19 cellular contexts compared by ENCODE assay signal in genomic region chr2:84373391-84373790, GRCh38.
"Had no signal": no experiment of that assay in that cellular context is flagged by ENCODE, and none has a peak within 500 bp of the region (broad histone marks: within the 10 kb centered on the region; RNA-seq: fewer than 3 reads in every experiment).

No MANE protein-coding gene starts in this region.

- H3K4me1 Mint-ChIP-seq: activated naive CD4-positive, alpha-beta T cell treated with anti-CD3 and anti-CD28 coated beads, Interleukin-2, amount 10 ng/mL, durations not matched to agents 7 days and 5 days; activated naive CD8-positive, alpha-beta T cell treated with anti-CD3 and anti-CD28 coated beads, Interleukin-2, amount 50 U/mL, for 24 hours had no signal

- H3K27me3 ChIP-seq: heart left ventricle, left lung, stomach, upper lobe of left lung had no signal

- H3K4me1 ChIP-seq: heart left ventricle, left lung, prostate gland, stomach, upper lobe of left lung had no signal

- H3K9me3 Mint-ChIP-seq: activated naive CD4-positive, alpha-beta T cell treated with anti-CD3 and anti-CD28 coated beads, Interleukin-2, amount 10 ng/mL, durations not matched to agents 7 days and 5 days; activated naive CD8-positive, alpha-beta T cell treated with anti-CD3 and anti-CD28 coated beads, Interleukin-2, amount 50 U/mL, for 24 hours had no signal

- H3K36me3 ChIP-seq: heart left ventricle, left lung, prostate gland, stomach, upper lobe of left lung, WERI-Rb-1 had no signal

- H3K27ac ChIP-seq: coronary artery, heart left ventricle, left lung, prostate gland, stomach, upper lobe of left lung, WERI-Rb-1 had no signal

- ATAC-seq: activated naive CD8-positive, alpha-beta T cell treated with anti-CD3 and anti-CD28 coated beads, Interleukin-2, amount 50 U/mL, for 24 hours; heart left ventricle; left lung; right cardiac atrium had no signal

- H3K9me3 ChIP-seq: heart left ventricle, left lung, prostate gland, stomach, upper lobe of left lung had no signal

- H3K36me3 Mint-ChIP-seq: activated naive CD4-positive, alpha-beta T cell treated with anti-CD3 and anti-CD28 coated beads, Interleukin-2, amount 10 ng/mL, durations not matched to agents 7 days and 5 days had no signal

- H3K27me3 Mint-ChIP-seq: activated naive CD4-positive, alpha-beta T cell treated with anti-CD3 and anti-CD28 coated beads, Interleukin-2, amount 10 ng/mL, durations not matched to agents 7 days and 5 days had no signal

- DNase-seq: activated CD4-positive, alpha-beta T cell treated with anti-CD3 and anti-CD28 coated beads for 1 hour; activated CD8-positive, alpha-beta memory T cell treated with anti-CD3 and anti-CD28 coated beads for 24 hours; activated CD8-positive, alpha-beta memory T cell treated with anti-CD3 and anti-CD28 coated beads, Interleukin-2, amount 50 U/mL, for 48 hours; activated effector memory CD4-positive, alpha-beta T cell treated with Interleukin-2 at 50 U/mL for 16 hours; activated naive CD4-positive, alpha-beta T cell treated with anti-CD3 and anti-CD28 coated beads, Interleukin-2, amount 10 ng/mL, durations not matched to agents 7 days and 5 days; activated naive CD8-positive, alpha-beta T cell treated with anti-CD3 and anti-CD28 coated beads, Interleukin-2, amount 50 U/mL, for 24 hours; activated T-cell treated with anti-CD3 and anti-CD28 coated beads, Interleukin-2, amount 50 U/mL, for 48 hours; aorta; heart left ventricle; left lung; mammary epithelial cell; right cardiac atrium; small intestine; stimulated activated CD4-positive, alpha-beta T cell treated with anti-CD3 and anti-CD28 coated beads, Interleukin-4, amount 100 ng/mL, for 1 hour; stomach; upper lobe of left lung; WERI-Rb-1 had no signal

- H3K4me3 Mint-ChIP-seq: activated naive CD4-positive, alpha-beta T cell treated with anti-CD3 and anti-CD28 coated beads, Interleukin-2, amount 10 ng/mL, durations not matched to agents 7 days and 5 days; activated naive CD8-positive, alpha-beta T cell treated with anti-CD3 and anti-CD28 coated beads, Interleukin-2, amount 50 U/mL, for 24 hours had no signal

- H3K27ac Mint-ChIP-seq: activated naive CD4-positive, alpha-beta T cell treated with anti-CD3 and anti-CD28 coated beads, Interleukin-2, amount 10 ng/mL, durations not matched to agents 7 days and 5 days; activated naive CD8-positive, alpha-beta T cell treated with anti-CD3 and anti-CD28 coated beads, Interleukin-2, amount 50 U/mL, for 24 hours had no signal

- H3K4me3 ChIP-seq: coronary artery, heart left ventricle, left lung, prostate gland, stomach, upper lobe of left lung had no signal
